ENCODE assay signal across 8 cellular contexts in genomic region chr1:3668585-3669300, GRCh38. TPM values are rescaled to one million over a fixed set of nuclear protein-coding genes. Genes with fewer than 3 reads are reported as not detected.
A peak's percentile ranks its signal among the peaks of the same experiment; 100 is the strongest.
DNase-seq lines count a peak whose midpoint lies in the region; ATAC-seq and TF ChIP-seq lines count a peak whose summit lies in the region.
"Had no signal": no experiment of that assay in that cellular context is flagged by ENCODE, and none has a peak within 500 bp of the region (broad histone marks: within the 10 kb centered on the region; RNA-seq: fewer than 3 reads in every experiment).

No MANE protein-coding gene starts in this region.

- H3K4me3 ChIP-seq in heart right ventricle (peak overlapping the region in 5 of 10 donors; percentile 3 to 32 (median 26)), A673 (ENCODE audit: low read depth, low read length, poor library complexity, severe bottlenecking) (no peak overlapping the region)
- H3K4me3 ChIP-seq: ovary had no signal

- WGBS in heart right ventricle, 2 donors: 27 to 31% methylated on average over 29 to 30 of the region's 30 CpGs

- intact Hi-C loops in heart right ventricle (cut with DNase I): no loop called here
- intact Hi-C loops in A673 (cut with micrococcal nuclease; ENCODE audit: unreplicated experiment): no loop called here

- ATAC-seq in heart right ventricle (peak; percentile 84 to 95 (median 92)), HG02678 (IDR thresholded peaks at IDR 0.05; ENCODE audit: unreplicated experiment) (no peak), GM21360 (IDR thresholded peaks at IDR 0.05; ENCODE audit: unreplicated experiment) (no peak)

- TF ChIP-seq CTCF in heart right ventricle (IDR thresholded peaks at IDR 0.05) (no peak), A673 (conservative IDR thresholded peaks at IDR 0.05; ENCODE audit: low read depth, low read length) (no peak)

- CTCF ChIA-PET in A673 (lab: Charles Lee): no interaction called here

- DNase-seq in HT-29 (ENCODE audit: low spot score) (peak; percentile 94), OCI-M1 (lab: John Stamatoyannopoulos, UW) (peak; percentile 82), heart right ventricle (peak; percentile 73 to 81), substantia nigra (lab: John Stamatoyannopoulos, UW) (peak in 31 of 49 donors; percentile 1 to 89 (median 27)), A673 (ENCODE audit: low spot score) (no peak)

- H3K4me1 ChIP-seq in heart right ventricle (peaks cover 0 to 17% (median 12%) of the 10 kb centered on the region in 9 donors), A673 (ENCODE audit: insufficient read depth, low read length, poor library complexity, severe bottlenecking) (peaks cover 15% of the 10 kb centered on the region)

- H3K9me3 ChIP-seq in heart right ventricle (no peaks in the 10 kb centered on the region), A673 (ENCODE audit: low read depth, low read length, poor library complexity, severe bottlenecking) (no peaks in the 10 kb centered on the region)
- H3K9me3 ChIP-seq: ovary had no signal

- BruUV-seq in A673 (replicated peaks; lab: Mats Ljungman, UMichigan): no TSS peak

- peak overlapping the region in 3 of 10 donors; percentile 26 to 52 (median 51) for H3K27ac ChIP-seq in heart right ventricle
- no peak overlapping the region for H3K27ac ChIP-seq in substantia nigra (ENCODE audit: low read depth, low read length, poor library complexity, severe bottlenecking)
- H3K27ac ChIP-seq in A673 (ENCODE audit: low read depth, low read length, poor library complexity, severe bottlenecking): no peak overlapping the region
- H3K27ac ChIP-seq: ovary had no signal

- POLR2A ChIA-PET in A673 (lab: Charles Lee; ENCODE audit: low non-redundant PET): no interaction called here

- H3K27me3 ChIP-seq in heart right ventricle (peaks cover 0 to 24% (median 3%) of the 10 kb centered on the region in 7 donors), A673 (replicated peaks; ENCODE audit: insufficient read depth, low read depth, low read length, poor library complexity) (no peaks in the 10 kb centered on the region)
- H3K27me3 ChIP-seq: ovary had no signal

- H3K36me3 ChIP-seq in heart right ventricle: no peaks in the 10 kb centered on the region
- no peaks in the 10 kb centered on the region for H3K36me3 ChIP-seq in A673 (ENCODE audit: insufficient read depth, low read length, poor library complexity, severe bottlenecking)
- H3K36me3 ChIP-seq: ovary had no signal

RNA-seq across cellular contexts. Expression of gene TP73, which starts 16.4 kb away (rescaled TPM):
- total RNA-seq in HT-29 (2014; rRNA removed; shearing (Covaris generic)): 6.9 and 11.1 TPM in 2 replicates
- under 1 TPM in 4 of 10 donors, not detected in 6; 0.15 to 0.58 (median 0.22) TPM for total RNA-seq in heart right ventricle
- under 1 TPM in 1 of 2 donors, not detected in 1; 0.03 TPM for polyA plus RNA-seq in heart right ventricle
- total RNA-seq in A673 (2021): 10.0 and 12.3 TPM in 2 replicates

RNA-seq across cellular contexts. Expression of gene WRAP73, which starts 18.8 kb away (rescaled TPM):
- total RNA-seq in HT-29 (2014; rRNA removed; shearing (Covaris generic)): 60.3 and 66.7 TPM in 2 replicates
- total RNA-seq in heart right ventricle: 10 to 100 TPM in 5 of 10 donors, 1 to 10 TPM in 5; 7.5 to 12.9 (median 10.1) TPM
- polyA plus RNA-seq in heart right ventricle: 10 to 100 TPM; 12.3 to 16.5 TPM
- total RNA-seq in A673 (2021): 41.2 and 41.8 TPM in 2 replicates

RNA-seq across cellular contexts. Expression of gene TPRG1L, which starts 43.9 kb away (rescaled TPM):
- 43.1 and 44.4 TPM in 2 replicates for total RNA-seq in HT-29 (2014; rRNA removed; shearing (Covaris generic))
- total RNA-seq in heart right ventricle: 10 to 100 TPM; 42.6 to 60.7 (median 51.3) TPM
- polyA plus RNA-seq in heart right ventricle: 10 to 100 TPM; 15.1 to 34.8 TPM
- total RNA-seq in A673 (2021): 13.4 and 13.7 TPM in 2 replicates

RNA-seq across cellular contexts. Expression of gene MEGF6, which starts 57.4 kb away (rescaled TPM):
- 12.7 and 16.5 TPM in 2 replicates for total RNA-seq in HT-29 (2014; rRNA removed; shearing (Covaris generic))
- total RNA-seq in heart right ventricle (10 to 100 TPM in 1 of 10 donors, 1 to 10 TPM in 9; 1.8 to 14.1 (median 7.1) TPM), A673 (2021) (2.8 and 7.8 TPM in 2 replicates)
- 1 to 10 TPM; 2.9 to 7.6 TPM for polyA plus RNA-seq in heart right ventricle

Comparison
In these comparisons a context has a peak if more than half of its experiments do, and no peak if none do; other contexts are left out.
1. ATAC-seq: peak in heart right ventricle (8 of 8); none in HG02678 (single experiment) and GM21360 (single experiment).